In the genomic region with DNA sequence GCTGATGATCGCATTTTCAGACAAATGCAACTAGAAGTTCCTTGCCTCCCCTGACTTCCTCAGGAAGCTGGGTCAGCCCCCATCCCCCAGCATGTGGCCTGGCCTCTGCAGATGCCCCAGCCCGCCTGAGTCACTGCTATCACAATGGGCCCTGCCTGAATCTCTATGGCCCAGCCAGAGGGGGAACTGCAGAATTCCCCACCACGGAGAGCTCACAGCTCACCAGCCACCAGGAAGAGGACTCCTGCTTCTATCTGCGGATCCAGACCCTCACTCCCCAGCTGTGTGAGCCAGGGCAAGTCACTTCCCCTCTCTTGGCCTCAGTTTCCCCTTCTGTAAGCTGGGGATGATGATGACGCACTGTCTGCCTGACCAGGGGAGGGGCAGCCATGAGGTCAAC, we compare ENCODE assay signal across 9 cellular contexts. TPM values are rescaled to one million over a fixed set of nuclear protein-coding genes. Genes with fewer than 3 reads are reported as not detected.
DNase-seq lines count a peak whose midpoint lies in the region; ATAC-seq lines count a peak whose summit lies in the region.
"Had no signal": no experiment of that assay in that cellular context is flagged by ENCODE, and none has a peak within 500 bp of the region (broad histone marks: within the 10 kb centered on the region; RNA-seq: fewer than 3 reads in every experiment).

No MANE protein-coding gene starts in this region.

- H3K4me1 Mint-ChIP-seq in activated CD4-positive, alpha-beta T cell treated with anti-CD3 and anti-CD28 coated beads, Interleukin-2, amount 10 ng/mL, durations not matched to agents 24 days and 14 days, result no peaks in the 10 kb centered on the region

- ATAC-seq in left lobe of liver, result peak; percentile 44
- no peak for ATAC-seq in HG02642 (IDR thresholded peaks at IDR 0.05; ENCODE audit: poor library complexity, unreplicated experiment)

- peak; percentile 63 for DNase-seq in 8988T
- DNase-seq in LHCN-M2 (ENCODE audit: low read depth), result peak; percentile 66
- peak; percentile 29 for DNase-seq in cerebellar cortex (ENCODE audit: low spot score)
- no peak for DNase-seq in left lobe of liver (ENCODE audit: low spot score)
- no peak for DNase-seq in D341Med (ENCODE audit: low spot score)
- DNase-seq in NCI-H2196 treated with DMSO at 0.1 percent for 48 hours (lab: John Stamatoyannopoulos, UW; ENCODE audit: unreplicated experiment), result no peak
- DNase-seq in activated CD4-positive, alpha-beta T cell treated with anti-CD3 and anti-CD28 coated beads, Interleukin-2, amount 10 ng/mL, durations not matched to agents 24 days and 14 days, result no peak

- H3K4me3 Mint-ChIP-seq in activated CD4-positive, alpha-beta T cell treated with anti-CD3 and anti-CD28 coated beads, Interleukin-2, amount 10 ng/mL, durations not matched to agents 24 days and 14 days, result no peak overlapping the region

- H3K36me3 Mint-ChIP-seq in activated CD4-positive, alpha-beta T cell treated with anti-CD3 and anti-CD28 coated beads, Interleukin-2, amount 10 ng/mL, durations not matched to agents 24 days and 14 days (ENCODE audit: low read depth), result no peaks in the 10 kb centered on the region

- peaks cover 56% of the 10 kb centered on the region for H3K27me3 Mint-ChIP-seq in activated CD4-positive, alpha-beta T cell treated with anti-CD3 and anti-CD28 coated beads, Interleukin-2, amount 10 ng/mL, durations not matched to agents 24 days and 14 days

- intact Hi-C loops in activated CD4-positive, alpha-beta T cell treated with anti-CD3 and anti-CD28 coated beads, Interleukin-2, amount 10 ng/mL, durations not matched to agents 24 days and 14 days (cut with micrococcal nuclease), result loop anchor here (10.0 kb wide), 2 partner anchors 105 to 1105 kb away; a partner anchor contains a TSS

- no peak overlapping the region for H3K27ac Mint-ChIP-seq in activated CD4-positive, alpha-beta T cell treated with anti-CD3 and anti-CD28 coated beads, Interleukin-2, amount 10 ng/mL, durations not matched to agents 24 days and 14 days

- no peaks in the 10 kb centered on the region for H3K9me3 Mint-ChIP-seq in activated CD4-positive, alpha-beta T cell treated with anti-CD3 and anti-CD28 coated beads, Interleukin-2, amount 10 ng/mL, durations not matched to agents 24 days and 14 days

RNA-seq across cellular contexts. Expression of a gene that starts 6.9 kb away (rescaled TPM):
- total RNA-seq in LHCN-M2 (2014; rRNA removed) (51.3 and 63.2 TPM in 2 replicates), left lobe of liver (29.5 TPM)
- polyA plus RNA-seq in LHCN-M2 (2012), result 73.0 TPM
- 1.6 and 1.7 TPM in 2 replicates for total RNA-seq in activated CD4-positive, alpha-beta T cell treated with anti-CD3 and anti-CD28 coated beads, Interleukin-2, amount 10 ng/mL, durations not matched to agents 24 days and 14 days

RNA-seq across cellular contexts. Expression of a gene that starts 56.6 kb away (rescaled TPM):
- total RNA-seq in LHCN-M2 (2014; rRNA removed), result not detected in 2 replicates
- not detected for polyA plus RNA-seq in LHCN-M2 (2012)
- not detected for total RNA-seq in left lobe of liver
- total RNA-seq in activated CD4-positive, alpha-beta T cell treated with anti-CD3 and anti-CD28 coated beads, Interleukin-2, amount 10 ng/mL, durations not matched to agents 24 days and 14 days, result not detected in 2 replicates
- total RNA-seq: epithelial cell of proximal tubule had no signal

Comparison
In these comparisons a context has a peak if more than half of its experiments do, and no peak if none do; other contexts are left out.
1. DNase-seq: peak in 8988T (single experiment), LHCN-M2 (single experiment) and cerebellar cortex (single experiment); none in left lobe of liver (single experiment), D341Med (single experiment), NCI-H2196 treated with DMSO at 0.1 percent for 48 hours (single experiment) and activated CD4-positive, alpha-beta T cell treated with anti-CD3 and anti-CD28 coated beads, Interleukin-2, amount 10 ng/mL, durations not matched to agents 24 days and 14 days (single experiment).
2. RNA of a gene that starts 6.9 kb away (total RNA-seq): 51.3 to 63.2 TPM in LHCN-M2 and 29.5 TPM in left lobe of liver (single experiment); 1.6 to 1.7 TPM in activated CD4-positive, alpha-beta T cell treated with anti-CD3 and anti-CD28 coated beads, Interleukin-2, amount 10 ng/mL, durations not matched to agents 24 days and 14 days; every median in the first group is over 10 times any median in the second.